11 cellular contexts compared by ENCODE assay signal in the genomic region with DNA sequence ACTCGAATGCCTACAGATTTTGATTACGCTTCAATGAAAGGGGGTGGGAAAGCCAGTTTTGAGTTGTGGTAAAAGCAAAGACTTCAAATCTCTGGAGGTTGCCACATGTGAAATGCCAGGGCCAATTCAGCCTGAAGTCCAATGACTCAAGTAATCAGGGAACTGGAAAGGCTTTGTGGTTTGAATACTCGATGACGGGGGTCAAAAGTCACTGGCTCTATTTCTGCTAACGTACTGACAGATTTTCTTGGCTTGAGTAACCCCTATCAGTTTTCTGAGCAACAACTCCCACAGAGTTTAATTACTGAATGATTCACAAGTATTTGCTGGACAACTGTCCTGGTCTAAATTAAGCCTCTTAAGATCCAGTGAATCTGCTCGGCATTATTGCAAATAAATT.
DNase-seq lines count a peak whose midpoint lies in the region; ATAC-seq and TF ChIP-seq lines count a peak whose summit lies in the region.
"Had no signal": no experiment of that assay in that cellular context is flagged by ENCODE, and none has a peak within 500 bp of the region (broad histone marks: within the 10 kb centered on the region; RNA-seq: fewer than 3 reads in every experiment).

No MANE protein-coding gene starts in this region.

- peak; percentile 83 for DNase-seq in AG04449 (ENCODE audit: low read depth, low spot score)
- peak; percentile 96 for DNase-seq in HS-5 (ENCODE audit: low read depth)
- DNase-seq in astrocyte of the spinal cord (ENCODE audit: low read depth, low spot score): peak; percentile 94
- no peak for DNase-seq in lower lobe of right lung
- DNase-seq in activated CD4-positive, alpha-beta T cell treated with anti-CD3 and anti-CD28 coated beads for 4 hours: no peak
- DNase-seq in activated naive CD4-positive, alpha-beta T cell treated with anti-CD3 and anti-CD28 coated beads, Interleukin-2, amount 50 U/mL, for 72 hours (ENCODE audit: low spot score in 2 of 2): no peak
- DNase-seq: activated gamma-delta T cell treated with Interleukin-2 at 50 U/mL for 16 hours; CD4-positive, alpha-beta memory T cell; head of caudate nucleus had no signal

- H3K4me3 ChIP-seq in AG04449 (ENCODE audit: low read depth, low read length) (no peak overlapping the region), astrocyte of the spinal cord (ENCODE audit: low read depth, low read length) (no peak overlapping the region), lower lobe of right lung (no peak overlapping the region)

- no peaks in the 10 kb centered on the region for H3K9me3 Mint-ChIP-seq in activated naive CD4-positive, alpha-beta T cell treated with anti-CD3 and anti-CD28 coated beads, Interleukin-2, amount 50 U/mL, for 72 hours
- H3K9me3 Mint-ChIP-seq: CD4-positive, alpha-beta memory T cell had no signal

- H3K27me3 ChIP-seq in lower lobe of right lung (ENCODE audit: low read depth): no peaks in the 10 kb centered on the region

- CTCF ChIA-PET in AG04449 (lab: Yijun Ruan, JAX): no interaction called here

- H3K36me3 ChIP-seq in lower lobe of right lung: peaks cover 11% of the 10 kb centered on the region

- intact Hi-C loops in lower lobe of right lung (cut with DNase I): no loop called here

- H3K4me1 ChIP-seq in lower lobe of right lung: peaks cover 13% of the 10 kb centered on the region

- H3K27ac Mint-ChIP-seq in activated naive CD4-positive, alpha-beta T cell treated with anti-CD3 and anti-CD28 coated beads, Interleukin-2, amount 50 U/mL, for 72 hours: no peak overlapping the region
- H3K27ac Mint-ChIP-seq: CD4-positive, alpha-beta memory T cell had no signal

- H3K27ac ChIP-seq in lower lobe of right lung: no peak overlapping the region

- ATAC-seq in lower lobe of right lung (peak; percentile 45 to 46), GM21576 (IDR thresholded peaks at IDR 0.05; ENCODE audit: unreplicated experiment) (no peak), HG02571 (IDR thresholded peaks at IDR 0.05; ENCODE audit: unreplicated experiment) (no peak)
- ATAC-seq in activated naive CD4-positive, alpha-beta T cell treated with anti-CD3 and anti-CD28 coated beads, Interleukin-2, amount 50 U/mL, for 72 hours: no peak

- H3K9me3 ChIP-seq in lower lobe of right lung: no peaks in the 10 kb centered on the region

- H3K36me3 Mint-ChIP-seq in activated naive CD4-positive, alpha-beta T cell treated with anti-CD3 and anti-CD28 coated beads, Interleukin-2, amount 50 U/mL, for 72 hours: no peaks in the 10 kb centered on the region
- H3K36me3 Mint-ChIP-seq: CD4-positive, alpha-beta memory T cell had no signal

- no peak for TF ChIP-seq CTCF in AG04449 (IDR thresholded peaks at IDR 0.05; ENCODE audit: insufficient read depth, low read length, missing control alignments)
- TF ChIP-seq CTCF in astrocyte of the spinal cord (IDR thresholded peaks at IDR 0.05; ENCODE audit: low read depth, low read length): no peak
- no peak for TF ChIP-seq CTCF in lower lobe of right lung (IDR thresholded peaks at IDR 0.05)

- POLR2A ChIA-PET in AG04449 (lab: Yijun Ruan, JAX): no interaction called here

- in situ Hi-C loops in astrocyte of the spinal cord (cut with HindIII; ENCODE audit: low sequenced_read_pairs): no loop called here

Comparison
In these comparisons a context has a peak if more than half of its experiments do, and no peak if none do; other contexts are left out.
1. DNase-seq: peak in AG04449 (single experiment), HS-5 (single experiment) and astrocyte of the spinal cord (single experiment); none in lower lobe of right lung (single experiment), activated CD4-positive, alpha-beta T cell treated with anti-CD3 and anti-CD28 coated beads for 4 hours (0 of 2) and activated naive CD4-positive, alpha-beta T cell treated with anti-CD3 and anti-CD28 coated beads, Interleukin-2, amount 50 U/mL, for 72 hours (0 of 2).
2. ATAC-seq: peak in lower lobe of right lung (2 of 2); none in GM21576 (single experiment), activated naive CD4-positive, alpha-beta T cell treated with anti-CD3 and anti-CD28 coated beads, Interleukin-2, amount 50 U/mL, for 72 hours (0 of 2) and HG02571 (single experiment).